1 cellular context compared by ENCODE assay signal in genomic region chr5:76986828-76987526, GRCh38.
TF ChIP-seq lines count a peak whose summit lies in the region.

No MANE protein-coding gene starts in this region.

TF ChIP-seq in K562, 482 proteins besides CTCF, POLR2A, EP300 and RAD21:
- TF ChIP-seq NRF1 (conservative IDR thresholded peaks at IDR 0.05 in 1 of 2, IDR thresholded peaks at IDR 0.05 in 1 of 2) (peak in 1 of 2 experiments; percentile 33; a peak in 1 of 4 replicates), CTBP1 (IDR thresholded peaks at IDR 0.05; ENCODE audit: borderline replicate concordance) (peak; percentile 16; the same call in 1 of the 2 replicates), MEIS2 (IDR thresholded peaks at IDR 0.05; ENCODE audit: partially characterized antibody) (peak; percentile 71), L3MBTL2 (IDR thresholded peaks at IDR 0.05) (0 out of 2 replicates have a peak, but pooled peaks have one; percentile 21), RBM14 (IDR thresholded peaks at IDR 0.05; ENCODE audit: borderline replicate concordance, insufficient read depth, low read depth, low read length) (no peak), ZNF134 (CRISPR knock-in tag; conservative IDR thresholded peaks at IDR 0.05) (no peak), PBX2 (CRISPR knock-in tag; IDR thresholded peaks at IDR 0.05; ENCODE audit: low read depth) (no peak), PBX2 (tag; conservative IDR thresholded peaks at IDR 0.05; ENCODE audit: low read depth) (peak; percentile 49)
- TF ChIP-seq, protein P1, sequence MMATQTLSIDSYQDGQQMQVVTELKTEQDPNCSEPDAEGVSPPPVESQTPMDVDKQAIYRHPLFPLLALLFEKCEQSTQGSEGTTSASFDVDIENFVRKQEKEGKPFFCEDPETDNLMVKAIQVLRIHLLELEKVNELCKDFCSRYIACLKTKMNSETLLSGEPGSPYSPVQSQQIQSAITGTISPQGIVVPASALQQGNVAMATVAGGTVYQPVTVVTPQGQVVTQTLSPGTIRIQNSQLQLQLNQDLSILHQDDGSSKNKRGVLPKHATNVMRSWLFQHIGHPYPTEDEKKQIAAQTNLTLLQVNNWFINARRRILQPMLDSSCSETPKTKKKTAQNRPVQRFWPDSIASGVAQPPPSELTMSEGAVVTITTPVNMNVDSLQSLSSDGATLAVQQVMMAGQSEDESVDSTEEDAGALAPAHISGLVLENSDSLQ (IDR thresholded peaks at IDR 0.05) = peak; percentile 59
- TF ChIP-seq, protein P2, sequence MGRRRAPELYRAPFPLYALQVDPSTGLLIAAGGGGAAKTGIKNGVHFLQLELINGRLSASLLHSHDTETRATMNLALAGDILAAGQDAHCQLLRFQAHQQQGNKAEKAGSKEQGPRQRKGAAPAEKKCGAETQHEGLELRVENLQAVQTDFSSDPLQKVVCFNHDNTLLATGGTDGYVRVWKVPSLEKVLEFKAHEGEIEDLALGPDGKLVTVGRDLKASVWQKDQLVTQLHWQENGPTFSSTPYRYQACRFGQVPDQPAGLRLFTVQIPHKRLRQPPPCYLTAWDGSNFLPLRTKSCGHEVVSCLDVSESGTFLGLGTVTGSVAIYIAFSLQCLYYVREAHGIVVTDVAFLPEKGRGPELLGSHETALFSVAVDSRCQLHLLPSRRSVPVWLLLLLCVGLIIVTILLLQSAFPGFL (CRISPR knock-in tag; IDR thresholded peaks at IDR 0.05) = no peak
